In genomic region chr3:133388696-133389095, GRCh38 we compare ENCODE assay signal across 21 cellular contexts. TPM values are rescaled to one million over a fixed set of nuclear protein-coding genes. Genes with fewer than 3 reads are reported as not detected.
"Had no signal": no experiment of that assay in that cellular context is flagged by ENCODE, and none has a peak within 500 bp of the region (broad histone marks: within the 10 kb centered on the region; RNA-seq: fewer than 3 reads in every experiment).

No MANE protein-coding gene starts in this region.

- DNase-seq: KBM-7, MV-4-11, NCI-H1092, NCI-H1105 treated with DMSO at 0.1 percent for 48 hours, NCI-H1417 treated with DMSO at 0.1 percent for 48 hours, NCI-H146, NCI-H1694 treated with DMSO at 0.1 percent for 48 hours, NCI-H1930, NCI-H2081, NCI-H2107, NCI-H2227 treated with DMSO at 0.1 percent for 48 hours, NCI-H524, NCI-H526 treated with DMSO at 0.1 percent for 48 hours, NCI-H748 treated with DMSO at 0.1 percent for 48 hours, SHP77 had no signal

- H3K27ac ChIP-seq: RWPE1 had no signal

RNA-seq across cellular contexts. Expression of gene BFSP2, which starts 11.2 kb away (rescaled TPM):
- total RNA-seq: HT-29, LHCN-M2, MCF 10A, NCI-H460, SK-MEL-5 had no signal
